In genomic region chr21:28431527-28432200, GRCh38 we compare ENCODE assay signal across 3 cellular contexts.
TF ChIP-seq lines count a peak whose summit lies in the region.

No MANE protein-coding gene starts in this region.

TF ChIP-seq in IMR-90, 13 proteins besides CTCF, POLR2A, EP300 and RAD21:
- no peak for TF ChIP-seq SMC3 (IDR thresholded peaks at IDR 0.05; ENCODE audit: low read depth, low read length)
- TF ChIP-seq BHLHE40 (IDR thresholded peaks at IDR 0.05; ENCODE audit: low read depth, low read length), result no peak
- no peak for TF ChIP-seq CHD1 (IDR thresholded peaks at IDR 0.05; ENCODE audit: low read depth, low read length)
- no peak for TF ChIP-seq NFE2L2 (IDR thresholded peaks at IDR 0.05; ENCODE audit: low read depth, low read length)
- TF ChIP-seq FOS (IDR thresholded peaks at IDR 0.05; ENCODE audit: low read depth, low read length), result no peak
- TF ChIP-seq, protein P1, sequence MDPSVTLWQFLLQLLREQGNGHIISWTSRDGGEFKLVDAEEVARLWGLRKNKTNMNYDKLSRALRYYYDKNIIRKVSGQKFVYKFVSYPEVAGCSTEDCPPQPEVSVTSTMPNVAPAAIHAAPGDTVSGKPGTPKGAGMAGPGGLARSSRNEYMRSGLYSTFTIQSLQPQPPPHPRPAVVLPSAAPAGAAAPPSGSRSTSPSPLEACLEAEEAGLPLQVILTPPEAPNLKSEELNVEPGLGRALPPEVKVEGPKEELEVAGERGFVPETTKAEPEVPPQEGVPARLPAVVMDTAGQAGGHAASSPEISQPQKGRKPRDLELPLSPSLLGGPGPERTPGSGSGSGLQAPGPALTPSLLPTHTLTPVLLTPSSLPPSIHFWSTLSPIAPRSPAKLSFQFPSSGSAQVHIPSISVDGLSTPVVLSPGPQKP (IDR thresholded peaks at IDR 0.05; ENCODE audit: borderline replicate concordance, low read depth, low read length), result no peak
- no peak for TF ChIP-seq RFX5 (IDR thresholded peaks at IDR 0.05; ENCODE audit: low read depth, low read length)
- no peak for TF ChIP-seq MAFK (IDR thresholded peaks at IDR 0.05; ENCODE audit: low read depth, low read length)
- TF ChIP-seq MAZ (IDR thresholded peaks at IDR 0.05; ENCODE audit: borderline replicate concordance, low read depth, low read length), result no peak
- TF ChIP-seq CEBPB (IDR thresholded peaks at IDR 0.05; ENCODE audit: low read depth, low read length), result no peak
- no peak for TF ChIP-seq MXI1 (IDR thresholded peaks at IDR 0.05; ENCODE audit: borderline replicate concordance, low read depth, low read length)
- TF ChIP-seq RCOR1 (IDR thresholded peaks at IDR 0.05; ENCODE audit: insufficient replicate concordance, low read length), result no peak
- TF ChIP-seq, protein P2, sequence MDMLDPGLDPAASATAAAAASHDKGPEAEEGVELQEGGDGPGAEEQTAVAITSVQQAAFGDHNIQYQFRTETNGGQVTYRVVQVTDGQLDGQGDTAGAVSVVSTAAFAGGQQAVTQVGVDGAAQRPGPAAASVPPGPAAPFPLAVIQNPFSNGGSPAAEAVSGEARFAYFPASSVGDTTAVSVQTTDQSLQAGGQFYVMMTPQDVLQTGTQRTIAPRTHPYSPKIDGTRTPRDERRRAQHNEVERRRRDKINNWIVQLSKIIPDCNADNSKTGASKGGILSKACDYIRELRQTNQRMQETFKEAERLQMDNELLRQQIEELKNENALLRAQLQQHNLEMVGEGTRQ (IDR thresholded peaks at IDR 0.05; ENCODE audit: low read depth, low read length), result no peak

TF ChIP-seq in GM23338, 12 proteins besides CTCF, POLR2A, EP300 and RAD21:
- TF ChIP-seq JUNB (IDR thresholded peaks at IDR 0.05; ENCODE audit: unreplicated experiment) (no peak), EZH2phosphoT487 (IDR thresholded peaks at IDR 0.05; ENCODE audit: unreplicated experiment) (no peak)

TF ChIP-seq in HepG2, 621 proteins besides CTCF, POLR2A, EP300 and RAD21:
- TF ChIP-seq, protein P3, sequence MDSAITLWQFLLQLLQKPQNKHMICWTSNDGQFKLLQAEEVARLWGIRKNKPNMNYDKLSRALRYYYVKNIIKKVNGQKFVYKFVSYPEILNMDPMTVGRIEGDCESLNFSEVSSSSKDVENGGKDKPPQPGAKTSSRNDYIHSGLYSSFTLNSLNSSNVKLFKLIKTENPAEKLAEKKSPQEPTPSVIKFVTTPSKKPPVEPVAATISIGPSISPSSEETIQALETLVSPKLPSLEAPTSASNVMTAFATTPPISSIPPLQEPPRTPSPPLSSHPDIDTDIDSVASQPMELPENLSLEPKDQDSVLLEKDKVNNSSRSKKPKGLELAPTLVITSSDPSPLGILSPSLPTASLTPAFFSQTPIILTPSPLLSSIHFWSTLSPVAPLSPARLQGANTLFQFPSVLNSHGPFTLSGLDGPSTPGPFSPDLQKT (CRISPR knock-in tag; IDR thresholded peaks at IDR 0.05; ENCODE audit: borderline replicate concordance), result no peak
